In genomic region chr14:30874999-30875787, GRCh38 we compare ENCODE assay signal across 8 cellular contexts. TPM values are rescaled to one million over a fixed set of nuclear protein-coding genes. Genes with fewer than 3 reads are reported as not detected.
DNase-seq lines count a peak whose midpoint lies in the region; ATAC-seq and TF ChIP-seq lines count a peak whose summit lies in the region.

No MANE protein-coding gene starts in this region.

- H3K36me3 Mint-ChIP-seq in activated T-helper 17 cell treated with anti-CD3 and anti-CD28 coated beads, Interleukin-2, amount 50 U/mL, for 72 hours (ENCODE audit: low read depth), result no peaks in the 10 kb centered on the region

- H3K27ac ChIP-seq in DOHH2 (ENCODE audit: low read depth, low read length), result peak overlapping the region; percentile 47
- no peak overlapping the region for H3K27ac ChIP-seq in gastrocnemius medialis

- H3K4me3 ChIP-seq in DOHH2 (ENCODE audit: low read length) (peak overlapping the region; percentile 96), gastrocnemius medialis (peak overlapping the region; percentile 52 to 75 (median 62))

- DNase-seq in left ventricle myocardium superior, result no peak
- DNase-seq in gastrocnemius medialis, result no peak
- DNase-seq in central memory CD4-positive, alpha-beta T cell, result no peak
- DNase-seq in EL, result no peak

- H3K79me2 ChIP-seq in DOHH2 (ENCODE audit: control insufficient read depth, low read length), result peaks cover 36% of the 10 kb centered on the region

- H3K4me2 ChIP-seq in DOHH2 (ENCODE audit: low read length), result peak overlapping the region; percentile 76

- H3K9me3 ChIP-seq in DOHH2 (ENCODE audit: control insufficient read depth, insufficient read depth, low read length), result no peaks in the 10 kb centered on the region
- H3K9me3 ChIP-seq in gastrocnemius medialis, result no peaks in the 10 kb centered on the region

- H3K27me3 Mint-ChIP-seq in activated T-helper 17 cell treated with anti-CD3 and anti-CD28 coated beads, Interleukin-2, amount 50 U/mL, for 72 hours, result peaks cover 37% of the 10 kb centered on the region

- H3F3A ChIP-seq in DOHH2 (ENCODE audit: control insufficient read depth, insufficient read depth), result peaks cover 9% of the 10 kb centered on the region; the same call in 1 of the 2 replicates

- ATAC-seq in GM21367 (IDR thresholded peaks at IDR 0.05; ENCODE audit: unreplicated experiment) (peak; percentile 24), HG03521 (IDR thresholded peaks at IDR 0.05; ENCODE audit: unreplicated experiment) (peak; percentile 20), left ventricle myocardium superior (peak; percentile 36), gastrocnemius medialis (no peak)
- ATAC-seq in activated T-helper 17 cell treated with anti-CD3 and anti-CD28 coated beads, Interleukin-2, amount 50 U/mL, for 72 hours (replicated peaks), result peak; percentile 32

- TF ChIP-seq POLR2A in gastrocnemius medialis (IDR thresholded peaks at IDR 0.05), result no peak

- peak overlapping the region; percentile 58 for H3K4me3 Mint-ChIP-seq in activated T-helper 17 cell treated with anti-CD3 and anti-CD28 coated beads, Interleukin-2, amount 50 U/mL, for 72 hours

- H3K27me3 ChIP-seq in DOHH2 (ENCODE audit: control insufficient read depth, low read length) (no peaks in the 10 kb centered on the region), gastrocnemius medialis (peaks cover 28 to 53% (median 31%) of the 10 kb centered on the region in 3 donors)

- H4K20me1 ChIP-seq in DOHH2 (ENCODE audit: control insufficient read depth, insufficient read depth, low read depth, low read length), result no peaks in the 10 kb centered on the region

- H3K9me3 Mint-ChIP-seq in activated T-helper 17 cell treated with anti-CD3 and anti-CD28 coated beads, Interleukin-2, amount 50 U/mL, for 72 hours, result no peaks in the 10 kb centered on the region

- peaks cover 49% of the 10 kb centered on the region for H3K36me3 ChIP-seq in DOHH2 (ENCODE audit: control insufficient read depth, low read length)
- no peaks in the 10 kb centered on the region for H3K36me3 ChIP-seq in gastrocnemius medialis

- TF ChIP-seq CTCF in DOHH2 (IDR thresholded peaks at IDR 0.05; ENCODE audit: low read depth, low read length, poor library complexity, severe bottlenecking), result peak; percentile 11
- no peak for TF ChIP-seq CTCF in gastrocnemius medialis (IDR thresholded peaks at IDR 0.05 in 4 of 5, conservative IDR thresholded peaks at IDR 0.05 in 1 of 5)

- H3K27ac Mint-ChIP-seq in activated T-helper 17 cell treated with anti-CD3 and anti-CD28 coated beads, Interleukin-2, amount 50 U/mL, for 72 hours, result no peak overlapping the region

- in situ Hi-C loops in gastrocnemius medialis (cut with MboI; ENCODE audit: low sequenced_read_pairs in 4 of 4), result no loop called here

- no peaks in the 10 kb centered on the region for H3K4me1 Mint-ChIP-seq in activated T-helper 17 cell treated with anti-CD3 and anti-CD28 coated beads, Interleukin-2, amount 50 U/mL, for 72 hours

- H3K4me1 ChIP-seq in DOHH2 (ENCODE audit: control insufficient read depth, low read length) (peaks cover 30% of the 10 kb centered on the region), gastrocnemius medialis (peaks cover 0 to 7% of the 10 kb centered on the region in 2 donors)

- no peaks in the 10 kb centered on the region for H3K9me2 ChIP-seq in DOHH2 (replicated peaks; ENCODE audit: control insufficient read depth, low read length)

- intact Hi-C loops in left ventricle myocardium superior (cut with micrococcal nuclease) (no loop called here), gastrocnemius medialis (cut with DNase I; ENCODE audit: low total_unique reads) (no loop called here)

RNA-seq across cellular contexts. Expression of gene COCH, which starts 0.8 kb away (rescaled TPM):
- total RNA-seq in activated T-helper 17 cell treated with anti-CD3 and anti-CD28 coated beads, Interleukin-2, amount 50 U/mL, for 72 hours, result under 1 TPM; 0.58 to 0.71 TPM
- total RNA-seq in left ventricle myocardium superior, result 0.50 TPM
- total RNA-seq in gastrocnemius medialis, result 1 to 10 TPM in 1 of 4 donors, under 1 TPM in 3; 0.35 to 2.0 (median 0.53) TPM

Comparison
In these comparisons a context has a peak if more than half of its experiments do, and no peak if none do; other contexts are left out.
1. ATAC-seq: peak in GM21367 (single experiment), HG03521 (single experiment), activated T-helper 17 cell treated with anti-CD3 and anti-CD28 coated beads, Interleukin-2, amount 50 U/mL, for 72 hours (single experiment) and left ventricle myocardium superior (single experiment); none in gastrocnemius medialis (0 of 2).